In the genomic region with DNA sequence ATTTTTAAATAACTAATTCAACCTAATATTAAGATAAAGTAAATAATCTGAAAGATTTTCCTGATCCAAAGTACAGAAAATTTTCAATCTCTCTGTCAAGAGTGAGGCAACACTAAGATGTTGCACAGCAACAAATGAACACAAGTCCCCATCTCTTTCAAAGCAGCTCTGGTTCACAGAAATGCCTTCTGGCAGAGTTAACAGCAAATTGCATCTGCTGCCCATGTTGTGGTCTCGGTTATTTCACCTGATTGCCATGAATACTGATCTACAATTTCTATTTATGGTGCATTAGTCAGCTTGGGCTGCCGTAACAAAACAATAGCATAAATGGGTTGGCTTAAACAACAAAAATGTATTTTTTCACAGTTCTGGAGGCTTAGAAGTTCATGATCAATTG, we compare ENCODE assay signal across 19 cellular contexts.
"Had no signal": no experiment of that assay in that cellular context is flagged by ENCODE, and none has a peak within 500 bp of the region (broad histone marks: within the 10 kb centered on the region; RNA-seq: fewer than 3 reads in every experiment).

No MANE protein-coding gene starts in this region.

- H3K9me3 ChIP-seq: adrenal gland, breast epithelium, ovary, thyroid gland had no signal

- ATAC-seq: activated CD8-positive, alpha-beta T cell treated with anti-CD3 and anti-CD28 coated beads, Interleukin-2, amount 10 ng/mL, durations not matched to agents 7 days and 5 days; activated T-helper 17 cell treated with anti-CD3 and anti-CD28 coated beads, Interleukin-2, amount 50 U/mL, for 72 hours had no signal

- H3K4me3 Mint-ChIP-seq: activated CD8-positive, alpha-beta T cell treated with anti-CD3 and anti-CD28 coated beads, Interleukin-2, amount 10 ng/mL, durations not matched to agents 7 days and 5 days; activated naive CD4-positive, alpha-beta T cell treated with anti-CD3 and anti-CD28 coated beads, Interleukin-2, amount 10 ng/mL, durations not matched to agents 7 days and 5 days; activated T-helper 17 cell treated with anti-CD3 and anti-CD28 coated beads, Interleukin-2, amount 50 U/mL, for 72 hours; endodermal cell; nephron progenitor cell had no signal

- H3K4me1 Mint-ChIP-seq: activated naive CD4-positive, alpha-beta T cell treated with anti-CD3 and anti-CD28 coated beads, Interleukin-2, amount 10 ng/mL, durations not matched to agents 7 days and 5 days; activated T-helper 17 cell treated with anti-CD3 and anti-CD28 coated beads, Interleukin-2, amount 50 U/mL, for 72 hours; endodermal cell; nephron progenitor cell had no signal

- H3K27ac Mint-ChIP-seq: activated CD8-positive, alpha-beta T cell treated with anti-CD3 and anti-CD28 coated beads, Interleukin-2, amount 10 ng/mL, durations not matched to agents 7 days and 5 days; activated naive CD4-positive, alpha-beta T cell treated with anti-CD3 and anti-CD28 coated beads, Interleukin-2, amount 10 ng/mL, durations not matched to agents 7 days and 5 days; activated T-helper 17 cell treated with anti-CD3 and anti-CD28 coated beads, Interleukin-2, amount 50 U/mL, for 72 hours; endodermal cell; nephron progenitor cell had no signal

- H3K27ac ChIP-seq: adrenal gland, breast epithelium, left ventricle myocardium inferior, ovary, skin epidermis, thyroid gland had no signal

- H3K36me3 Mint-ChIP-seq: activated naive CD4-positive, alpha-beta T cell treated with anti-CD3 and anti-CD28 coated beads, Interleukin-2, amount 10 ng/mL, durations not matched to agents 7 days and 5 days had no signal

- DNase-seq: activated CD4-positive, alpha-beta T cell treated with anti-CD3 and anti-CD28 coated beads for 4 hours; activated CD8-positive, alpha-beta T cell treated with anti-CD3 and anti-CD28 coated beads, Interleukin-2, amount 10 ng/mL, durations not matched to agents 7 days and 5 days; activated naive CD4-positive, alpha-beta T cell treated with anti-CD3 and anti-CD28 coated beads, Interleukin-2, amount 10 ng/mL, durations not matched to agents 7 days and 5 days; adrenal gland; dermis blood vessel endothelial cell; endodermal cell; erythroblast; foreskin melanocyte; left ventricle myocardium inferior; mesendoderm; nephron progenitor cell; ovary; stimulated activated CD4-positive, alpha-beta T cell treated with anti-CD3 and anti-CD28 coated beads, Interleukin-4, amount 100 ng/mL, for 4 hours; T-helper 1 cell; thyroid gland had no signal

- H3K27me3 ChIP-seq: adrenal gland, breast epithelium, ovary, thyroid gland had no signal

- H3K4me3 ChIP-seq: adrenal gland, breast epithelium, left ventricle myocardium inferior, ovary, skin epidermis, thyroid gland had no signal

- H3K36me3 ChIP-seq: adrenal gland, breast epithelium, left ventricle myocardium inferior, ovary, thyroid gland had no signal

- H3K27me3 Mint-ChIP-seq: activated naive CD4-positive, alpha-beta T cell treated with anti-CD3 and anti-CD28 coated beads, Interleukin-2, amount 10 ng/mL, durations not matched to agents 7 days and 5 days; activated T-helper 17 cell treated with anti-CD3 and anti-CD28 coated beads, Interleukin-2, amount 50 U/mL, for 72 hours had no signal

- FAIRE-seq: keratinocyte had no signal

- H3K4me1 ChIP-seq: adrenal gland, breast epithelium, left ventricle myocardium inferior, thyroid gland had no signal
